3 cellular contexts compared by ENCODE assay signal in the genomic region with DNA sequence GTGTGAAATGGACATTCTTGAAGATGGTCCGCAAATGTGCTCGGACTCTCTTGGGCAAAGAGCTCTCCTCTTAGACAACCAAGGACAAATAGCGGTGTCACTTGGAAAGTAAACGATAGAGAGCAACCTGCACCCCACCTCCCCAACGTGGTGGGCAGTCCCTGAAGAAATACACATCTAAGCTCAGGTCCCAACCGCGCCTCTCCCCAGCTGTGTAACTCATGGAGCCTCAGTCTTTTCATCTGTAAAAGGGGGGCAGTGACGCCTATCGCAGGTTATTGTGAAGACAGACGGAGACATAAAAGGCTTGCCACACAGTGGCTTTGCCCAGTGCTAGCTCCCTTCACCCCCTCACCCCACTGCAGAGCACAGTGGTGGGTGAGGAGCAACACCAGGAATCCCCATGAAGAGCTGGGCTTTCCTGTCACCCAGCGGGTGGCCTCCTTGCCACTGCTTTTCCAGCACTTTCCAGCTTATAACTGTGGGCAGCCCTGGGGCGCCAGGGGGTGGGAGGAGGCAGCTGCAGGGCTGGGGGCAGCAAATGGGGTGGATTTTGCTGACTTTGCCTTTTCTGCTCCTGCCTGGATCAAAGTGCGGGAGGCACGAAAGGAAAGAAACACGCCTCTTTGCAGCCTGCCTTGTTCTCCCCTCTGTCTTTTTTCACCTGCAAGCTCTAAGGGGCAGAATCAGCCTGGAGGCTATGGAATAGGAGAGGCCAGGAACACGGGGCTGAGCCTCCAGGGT.
A peak's percentile ranks its signal among the peaks of the same experiment; 100 is the strongest.
TF ChIP-seq lines count a peak whose summit lies in the region.

No MANE protein-coding gene starts in this region.

TF ChIP-seq in A549, 52 proteins besides CTCF, POLR2A, EP300 and RAD21:
- TF ChIP-seq, protein P1, sequence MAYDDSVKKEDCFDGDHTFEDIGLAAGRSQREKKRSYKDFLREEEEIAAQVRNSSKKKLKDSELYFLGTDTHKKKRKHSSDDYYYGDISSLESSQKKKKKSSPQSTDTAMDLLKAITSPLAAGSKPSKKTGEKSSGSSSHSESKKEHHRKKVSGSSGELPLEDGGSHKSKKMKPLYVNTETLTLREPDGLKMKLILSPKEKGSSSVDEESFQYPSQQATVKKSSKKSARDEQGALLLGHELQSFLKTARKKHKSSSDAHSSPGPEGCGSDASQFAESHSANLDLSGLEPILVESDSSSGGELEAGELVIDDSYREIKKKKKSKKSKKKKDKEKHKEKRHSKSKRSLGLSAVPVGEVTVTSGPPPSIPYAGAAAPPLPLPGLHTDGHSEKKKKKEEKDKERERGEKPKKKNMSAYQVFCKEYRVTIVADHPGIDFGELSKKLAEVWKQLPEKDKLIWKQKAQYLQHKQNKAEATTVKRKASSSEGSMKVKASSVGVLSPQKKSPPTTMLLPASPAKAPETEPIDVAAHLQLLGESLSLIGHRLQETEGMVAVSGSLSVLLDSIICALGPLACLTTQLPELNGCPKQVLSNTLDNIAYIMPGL (CRISPR knock-in tag; IDR thresholded peaks at IDR 0.05; ENCODE audit: borderline replicate concordance): no peak
- peak; percentile 73 for TF ChIP-seq MAFK (IDR thresholded peaks at IDR 0.05; ENCODE audit: partially characterized antibody)

TF ChIP-seq in HEK293, 187 proteins besides CTCF, POLR2A, EP300 and RAD21 (continued from another document):
- TF ChIP-seq ZNF664 (tag by site-specific recombination; IDR thresholded peaks at IDR 0.05): no peak
- TF ChIP-seq ZIC2 (tag by site-specific recombination; IDR thresholded peaks at IDR 0.05): peak; percentile 46
- TF ChIP-seq, protein P2, sequence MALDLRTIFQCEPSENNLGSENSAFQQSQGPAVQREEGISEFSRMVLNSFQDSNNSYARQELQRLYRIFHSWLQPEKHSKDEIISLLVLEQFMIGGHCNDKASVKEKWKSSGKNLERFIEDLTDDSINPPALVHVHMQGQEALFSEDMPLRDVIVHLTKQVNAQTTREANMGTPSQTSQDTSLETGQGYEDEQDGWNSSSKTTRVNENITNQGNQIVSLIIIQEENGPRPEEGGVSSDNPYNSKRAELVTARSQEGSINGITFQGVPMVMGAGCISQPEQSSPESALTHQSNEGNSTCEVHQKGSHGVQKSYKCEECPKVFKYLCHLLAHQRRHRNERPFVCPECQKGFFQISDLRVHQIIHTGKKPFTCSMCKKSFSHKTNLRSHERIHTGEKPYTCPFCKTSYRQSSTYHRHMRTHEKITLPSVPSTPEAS (tag by site-specific recombination; IDR thresholded peaks at IDR 0.05): no peak
- TF ChIP-seq ZFP41 (tag by site-specific recombination; IDR thresholded peaks at IDR 0.05; ENCODE audit: borderline replicate concordance): no peak

TF ChIP-seq in K562, 482 proteins besides CTCF, POLR2A, EP300 and RAD21 (continued from another document):
- TF ChIP-seq, protein P3, sequence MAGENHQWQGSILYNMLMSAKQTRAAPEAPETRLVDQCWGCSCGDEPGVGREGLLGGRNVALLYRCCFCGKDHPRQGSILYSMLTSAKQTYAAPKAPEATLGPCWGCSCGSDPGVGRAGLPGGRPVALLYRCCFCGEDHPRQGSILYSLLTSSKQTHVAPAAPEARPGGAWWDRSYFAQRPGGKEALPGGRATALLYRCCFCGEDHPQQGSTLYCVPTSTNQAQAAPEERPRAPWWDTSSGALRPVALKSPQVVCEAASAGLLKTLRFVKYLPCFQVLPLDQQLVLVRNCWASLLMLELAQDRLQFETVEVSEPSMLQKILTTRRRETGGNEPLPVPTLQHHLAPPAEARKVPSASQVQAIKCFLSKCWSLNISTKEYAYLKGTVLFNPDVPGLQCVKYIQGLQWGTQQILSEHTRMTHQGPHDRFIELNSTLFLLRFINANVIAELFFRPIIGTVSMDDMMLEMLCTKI (IDR thresholded peaks at IDR 0.05; ENCODE audit: partially characterized antibody): no peak
- TF ChIP-seq, protein P4, sequence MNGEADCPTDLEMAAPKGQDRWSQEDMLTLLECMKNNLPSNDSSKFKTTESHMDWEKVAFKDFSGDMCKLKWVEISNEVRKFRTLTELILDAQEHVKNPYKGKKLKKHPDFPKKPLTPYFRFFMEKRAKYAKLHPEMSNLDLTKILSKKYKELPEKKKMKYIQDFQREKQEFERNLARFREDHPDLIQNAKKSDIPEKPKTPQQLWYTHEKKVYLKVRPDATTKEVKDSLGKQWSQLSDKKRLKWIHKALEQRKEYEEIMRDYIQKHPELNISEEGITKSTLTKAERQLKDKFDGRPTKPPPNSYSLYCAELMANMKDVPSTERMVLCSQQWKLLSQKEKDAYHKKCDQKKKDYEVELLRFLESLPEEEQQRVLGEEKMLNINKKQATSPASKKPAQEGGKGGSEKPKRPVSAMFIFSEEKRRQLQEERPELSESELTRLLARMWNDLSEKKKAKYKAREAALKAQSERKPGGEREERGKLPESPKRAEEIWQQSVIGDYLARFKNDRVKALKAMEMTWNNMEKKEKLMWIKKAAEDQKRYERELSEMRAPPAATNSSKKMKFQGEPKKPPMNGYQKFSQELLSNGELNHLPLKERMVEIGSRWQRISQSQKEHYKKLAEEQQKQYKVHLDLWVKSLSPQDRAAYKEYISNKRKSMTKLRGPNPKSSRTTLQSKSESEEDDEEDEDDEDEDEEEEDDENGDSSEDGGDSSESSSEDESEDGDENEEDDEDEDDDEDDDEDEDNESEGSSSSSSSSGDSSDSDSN (IDR thresholded peaks at IDR 0.05; ENCODE audit: borderline replicate concordance in 1 of 2, low read depth in 2 of 2, low read length in 2 of 2): no peak
- no peak for TF ChIP-seq STAT5A (IDR thresholded peaks at IDR 0.05; ENCODE audit: borderline replicate concordance, low read length)
- TF ChIP-seq CREB1 (IDR thresholded peaks at IDR 0.05): no peak
- TF ChIP-seq CREB1 (CRISPR knock-in tag; IDR thresholded peaks at IDR 0.05): no peak
- no peak for TF ChIP-seq TEAD2 (tag; IDR thresholded peaks at IDR 0.05)
- TF ChIP-seq SMARCC2 (IDR thresholded peaks at IDR 0.05; ENCODE audit: low read depth): no peak
- TF ChIP-seq MAFF (IDR thresholded peaks at IDR 0.05; ENCODE audit: low read length): peak; percentile 65
- TF ChIP-seq, protein P5, sequence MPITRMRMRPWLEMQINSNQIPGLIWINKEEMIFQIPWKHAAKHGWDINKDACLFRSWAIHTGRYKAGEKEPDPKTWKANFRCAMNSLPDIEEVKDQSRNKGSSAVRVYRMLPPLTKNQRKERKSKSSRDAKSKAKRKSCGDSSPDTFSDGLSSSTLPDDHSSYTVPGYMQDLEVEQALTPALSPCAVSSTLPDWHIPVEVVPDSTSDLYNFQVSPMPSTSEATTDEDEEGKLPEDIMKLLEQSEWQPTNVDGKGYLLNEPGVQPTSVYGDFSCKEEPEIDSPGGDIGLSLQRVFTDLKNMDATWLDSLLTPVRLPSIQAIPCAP (CRISPR knock-in tag; IDR thresholded peaks at IDR 0.05; ENCODE audit: borderline replicate concordance): no peak
- TF ChIP-seq, protein P6, sequence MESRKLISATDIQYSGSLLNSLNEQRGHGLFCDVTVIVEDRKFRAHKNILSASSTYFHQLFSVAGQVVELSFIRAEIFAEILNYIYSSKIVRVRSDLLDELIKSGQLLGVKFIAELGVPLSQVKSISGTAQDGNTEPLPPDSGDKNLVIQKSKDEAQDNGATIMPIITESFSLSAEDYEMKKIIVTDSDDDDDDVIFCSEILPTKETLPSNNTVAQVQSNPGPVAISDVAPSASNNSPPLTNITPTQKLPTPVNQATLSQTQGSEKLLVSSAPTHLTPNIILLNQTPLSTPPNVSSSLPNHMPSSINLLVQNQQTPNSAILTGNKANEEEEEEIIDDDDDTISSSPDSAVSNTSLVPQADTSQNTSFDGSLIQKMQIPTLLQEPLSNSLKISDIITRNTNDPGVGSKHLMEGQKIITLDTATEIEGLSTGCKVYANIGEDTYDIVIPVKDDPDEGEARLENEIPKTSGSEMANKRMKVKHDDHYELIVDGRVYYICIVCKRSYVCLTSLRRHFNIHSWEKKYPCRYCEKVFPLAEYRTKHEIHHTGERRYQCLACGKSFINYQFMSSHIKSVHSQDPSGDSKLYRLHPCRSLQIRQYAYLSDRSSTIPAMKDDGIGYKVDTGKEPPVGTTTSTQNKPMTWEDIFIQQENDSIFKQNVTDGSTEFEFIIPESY (CRISPR knock-in tag; IDR thresholded peaks at IDR 0.05): no peak
- TF ChIP-seq, protein P7, sequence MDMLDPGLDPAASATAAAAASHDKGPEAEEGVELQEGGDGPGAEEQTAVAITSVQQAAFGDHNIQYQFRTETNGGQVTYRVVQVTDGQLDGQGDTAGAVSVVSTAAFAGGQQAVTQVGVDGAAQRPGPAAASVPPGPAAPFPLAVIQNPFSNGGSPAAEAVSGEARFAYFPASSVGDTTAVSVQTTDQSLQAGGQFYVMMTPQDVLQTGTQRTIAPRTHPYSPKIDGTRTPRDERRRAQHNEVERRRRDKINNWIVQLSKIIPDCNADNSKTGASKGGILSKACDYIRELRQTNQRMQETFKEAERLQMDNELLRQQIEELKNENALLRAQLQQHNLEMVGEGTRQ (CRISPR knock-in tag; IDR thresholded peaks at IDR 0.05): no peak
- peak; percentile 55 for TF ChIP-seq MAFK (IDR thresholded peaks at IDR 0.05; ENCODE audit: low read length)
- peak; percentile 49 for TF ChIP-seq RBM25 (IDR thresholded peaks at IDR 0.05; ENCODE audit: low read depth, low read length, severe bottlenecking)
- TF ChIP-seq MAFG (tag; conservative IDR thresholded peaks at IDR 0.05): peak; percentile 79
- TF ChIP-seq ZNF3 (CRISPR knock-in tag; IDR thresholded peaks at IDR 0.05): no peak
- TF ChIP-seq ZNF316 (IDR thresholded peaks at IDR 0.05): peak; percentile 69
- no peak for TF ChIP-seq TRIM28 (IDR thresholded peaks at IDR 0.05)
- no peak for TF ChIP-seq ZNF436 (CRISPR knock-in tag; IDR thresholded peaks at IDR 0.05)
- TF ChIP-seq ZFPM2 (CRISPR knock-in tag; IDR thresholded peaks at IDR 0.05): no peak
- TF ChIP-seq, protein P8, sequence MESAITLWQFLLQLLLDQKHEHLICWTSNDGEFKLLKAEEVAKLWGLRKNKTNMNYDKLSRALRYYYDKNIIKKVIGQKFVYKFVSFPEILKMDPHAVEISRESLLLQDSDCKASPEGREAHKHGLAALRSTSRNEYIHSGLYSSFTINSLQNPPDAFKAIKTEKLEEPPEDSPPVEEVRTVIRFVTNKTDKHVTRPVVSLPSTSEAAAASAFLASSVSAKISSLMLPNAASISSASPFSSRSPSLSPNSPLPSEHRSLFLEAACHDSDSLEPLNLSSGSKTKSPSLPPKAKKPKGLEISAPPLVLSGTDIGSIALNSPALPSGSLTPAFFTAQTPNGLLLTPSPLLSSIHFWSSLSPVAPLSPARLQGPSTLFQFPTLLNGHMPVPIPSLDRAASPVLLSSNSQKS (CRISPR knock-in tag; IDR thresholded peaks at IDR 0.05): no peak
- no peak for TF ChIP-seq RFX7 (CRISPR knock-in tag; IDR thresholded peaks at IDR 0.05)
- peak; percentile 58 for TF ChIP-seq C11orf30 (IDR thresholded peaks at IDR 0.05; ENCODE audit: low read depth)
- no peak for TF ChIP-seq BRF1 (IDR thresholded peaks at IDR 0.05; ENCODE audit: borderline replicate concordance, extremely low read depth, insufficient read length)
- no peak for TF ChIP-seq TCF7L2 (IDR thresholded peaks at IDR 0.05; ENCODE audit: low read depth, low read length)
- no peak for TF ChIP-seq ZNF717 (CRISPR knock-in tag; IDR thresholded peaks at IDR 0.05)
- TF ChIP-seq, protein P9, sequence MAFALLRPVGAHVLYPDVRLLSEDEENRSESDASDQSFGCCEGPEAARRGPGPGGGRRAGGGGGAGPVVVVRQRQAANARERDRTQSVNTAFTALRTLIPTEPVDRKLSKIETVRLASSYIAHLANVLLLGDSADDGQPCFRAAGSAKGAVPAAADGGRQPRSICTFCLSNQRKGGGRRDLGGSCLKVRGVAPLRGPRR (CRISPR knock-in tag; IDR thresholded peaks at IDR 0.05): no peak
- TF ChIP-seq ZNF197 (CRISPR knock-in tag; IDR thresholded peaks at IDR 0.05; ENCODE audit: low read depth): no peak
- no peak for TF ChIP-seq ESRRA (IDR thresholded peaks at IDR 0.05; ENCODE audit: borderline replicate concordance, low read depth)
